In the genomic region with DNA sequence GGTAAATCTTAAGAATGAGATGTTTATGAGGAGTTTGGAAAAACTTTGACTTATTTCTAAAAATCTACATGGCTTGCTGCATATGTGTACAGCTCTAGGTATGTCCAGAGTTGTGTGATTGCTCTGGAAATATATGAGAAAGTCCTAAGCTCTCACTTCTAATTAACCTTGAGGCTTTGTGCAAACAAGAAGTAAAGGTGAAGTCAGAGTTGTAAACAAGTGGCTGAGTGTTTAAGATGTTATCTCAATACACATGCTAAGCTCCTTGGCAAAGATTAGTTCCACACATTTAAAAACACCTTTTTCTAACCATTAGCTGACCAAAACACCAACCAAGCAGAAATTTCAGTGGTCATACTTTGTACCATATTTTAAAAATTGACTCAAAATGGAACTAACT, we compare ENCODE assay signal across 16 cellular contexts.
"Had no signal": no experiment of that assay in that cellular context is flagged by ENCODE, and none has a peak within 500 bp of the region (broad histone marks: within the 10 kb centered on the region; RNA-seq: fewer than 3 reads in every experiment).

No MANE protein-coding gene starts in this region.

- H3K4me1 Mint-ChIP-seq: natural killer cell; stimulated activated effector memory CD8-positive, alpha-beta T cell treated with anti-CD3 and anti-CD28 coated beads, Interleukin-12 subunit alpha, Interleukin-12 subunit beta, amount 100 ng/mL, for 72 hours had no signal

- DNase-seq: activated CD4-positive, alpha-beta T cell treated with anti-CD3 and anti-CD28 coated beads for 1 hour; activated CD4-positive, alpha-beta T cell treated with anti-CD3 and anti-CD28 coated beads, Interleukin-2, amount 50 U/mL, for 4 hours; activated naive CD4-positive, alpha-beta T cell treated with anti-CD3 and anti-CD28 coated beads for 36 hours; heart right ventricle; left lung; natural killer cell; nucleus accumbens; sigmoid colon; stimulated activated CD4-positive, alpha-beta T cell treated with anti-CD3 and anti-CD28 coated beads, Interleukin-12 subunit alpha, Interleukin-12 subunit beta, amount 100 ng/mL, for 4 hours; SW 1271 had no signal

- H3K4me3 ChIP-seq: cardiac muscle cell, gastroesophageal sphincter, heart right ventricle, left lung, sigmoid colon had no signal

- H3K4me1 ChIP-seq: gastroesophageal sphincter, left lung, sigmoid colon had no signal

- H3K27ac ChIP-seq: cardiac muscle cell, gastroesophageal sphincter, heart right ventricle, left lung, sigmoid colon had no signal

- H3K9me3 ChIP-seq: gastroesophageal sphincter, heart right ventricle, sigmoid colon had no signal

- H3K36me3 ChIP-seq: cardiac muscle cell, gastroesophageal sphincter, heart right ventricle, left lung, sigmoid colon had no signal

- ATAC-seq: gastroesophageal sphincter; heart right ventricle; left lung; natural killer cell; stimulated activated effector memory CD8-positive, alpha-beta T cell treated with anti-CD3 and anti-CD28 coated beads, Interleukin-12 subunit alpha, Interleukin-12 subunit beta, amount 100 ng/mL, for 72 hours had no signal

- H3K27me3 ChIP-seq: cardiac muscle cell, gastroesophageal sphincter, heart right ventricle, left lung, sigmoid colon had no signal

- H3K4me3 Mint-ChIP-seq: activated naive CD4-positive, alpha-beta T cell treated with anti-CD3 and anti-CD28 coated beads for 36 hours; natural killer cell; stimulated activated effector memory CD8-positive, alpha-beta T cell treated with anti-CD3 and anti-CD28 coated beads, Interleukin-12 subunit alpha, Interleukin-12 subunit beta, amount 100 ng/mL, for 72 hours had no signal

- FAIRE-seq: astrocyte, keratinocyte had no signal

- H3K36me3 Mint-ChIP-seq: stimulated activated effector memory CD8-positive, alpha-beta T cell treated with anti-CD3 and anti-CD28 coated beads, Interleukin-12 subunit alpha, Interleukin-12 subunit beta, amount 100 ng/mL, for 72 hours had no signal

- H3K27ac Mint-ChIP-seq: activated naive CD4-positive, alpha-beta T cell treated with anti-CD3 and anti-CD28 coated beads for 36 hours; activated T-helper 2 cell treated with anti-CD3 and anti-CD28 coated beads, Interferon-gamma antibody, Interleukin-2, Interleukin-4, amounts not matched to agents 10 μg/mL and 5 μg/mL and 100 μg/mL, durations not matched to agents 14 hours and 24 hours and 36 hours; natural killer cell; stimulated activated effector memory CD8-positive, alpha-beta T cell treated with anti-CD3 and anti-CD28 coated beads, Interleukin-12 subunit alpha, Interleukin-12 subunit beta, amount 100 ng/mL, for 72 hours had no signal
